In genomic region chr7:129501760-129502707, GRCh38 we compare ENCODE assay signal across 8 cellular contexts. TPM values are rescaled to one million over a fixed set of nuclear protein-coding genes. Genes with fewer than 3 reads are reported as not detected.
DNase-seq lines count a peak whose midpoint lies in the region; ATAC-seq and TF ChIP-seq lines count a peak whose summit lies in the region.

Gene SMKR1 (plus strand): TSS chr7:129502531. CDS start chr7:129502825, 294 bp downstream.

- ATAC-seq in GM21515 (IDR thresholded peaks at IDR 0.05; ENCODE audit: unreplicated experiment) (peak; percentile 91), gastroesophageal sphincter (peak; percentile 93), omental fat pad (ENCODE audit: low FRiP score) (peak; percentile 98), thoracic aorta (ENCODE audit: insufficient number of reproducible peaks, low FRiP score, low read depth) (no peak)

- peak; percentile 88 for DNase-seq in DMS53 treated with DMSO at 0.1 percent for 48 hours (lab: John Stamatoyannopoulos, UW; ENCODE audit: unreplicated experiment)
- peak; percentile 85 for DNase-seq in HuH-7.5 (ENCODE audit: low spot score)
- DNase-seq in Peyer's patch, result peak; percentile 83 to 96 (median 92)
- DNase-seq in activated T-helper 9 cell treated with anti-CD3 and anti-CD28 coated beads, Interleukin-2, amount 50 U/mL, for 16 hours (ENCODE audit: low read depth), result peak; percentile 86
- peak; percentile 53 for DNase-seq in omental fat pad (ENCODE audit: low spot score)
- DNase-seq in thoracic aorta (ENCODE audit: low spot score), result no peak

- H3K27ac ChIP-seq in Peyer's patch (peak within 1 kb of the TSS in 2 of 4 donors; percentile 30 to 63), gastroesophageal sphincter (peak within 1 kb of the TSS in 1 of 4 donors; percentile 12), thoracic aorta (no peak within 1 kb of the TSS)

- no peaks in the 10 kb centered on the region for H3K27me3 ChIP-seq in Peyer's patch
- H3K27me3 ChIP-seq in gastroesophageal sphincter, result no peaks in the 10 kb centered on the region
- no peaks in the 10 kb centered on the region for H3K27me3 ChIP-seq in thoracic aorta (replicated peaks; ENCODE audit: insufficient read depth)

- TF ChIP-seq CTCF in Peyer's patch (IDR thresholded peaks at IDR 0.05) (no peak), gastroesophageal sphincter (IDR thresholded peaks at IDR 0.05) (peak in 1 of 4 experiments; percentile 3), omental fat pad (IDR thresholded peaks at IDR 0.05) (no peak), thoracic aorta (IDR thresholded peaks at IDR 0.05) (no peak)

- H3K4me1 ChIP-seq in Peyer's patch (peaks cover 0 to 7% (median 3%) of the 10 kb centered on the region in 4 donors), gastroesophageal sphincter (peaks cover 0 to 19% (median 7%) of the 10 kb centered on the region in 3 donors), thoracic aorta (ENCODE audit: control insufficient read depth in 1 of 2, low read depth in 2 of 2) (peaks cover 3 to 8% of the 10 kb centered on the region in 2 donors)

- H3K4me3 ChIP-seq in Peyer's patch (peak within 1 kb of the TSS; percentile 38 to 77 (median 64)), gastroesophageal sphincter (peak within 1 kb of the TSS; percentile 26 to 68), thoracic aorta (peak within 1 kb of the TSS; percentile 77)

- TF ChIP-seq EP300 in gastroesophageal sphincter (IDR thresholded peaks at IDR 0.05), result no peak

- TF ChIP-seq POLR2A in Peyer's patch (IDR thresholded peaks at IDR 0.05), result no peak
- TF ChIP-seq POLR2A in gastroesophageal sphincter (IDR thresholded peaks at IDR 0.05), result no peak

- H3K9me3 ChIP-seq in Peyer's patch, result no peaks in the 10 kb centered on the region
- no peaks in the 10 kb centered on the region for H3K9me3 ChIP-seq in gastroesophageal sphincter
- no peaks in the 10 kb centered on the region for H3K9me3 ChIP-seq in thoracic aorta

- H3K36me3 ChIP-seq in Peyer's patch, result no peaks in the 10 kb centered on the region
- H3K36me3 ChIP-seq in gastroesophageal sphincter, result no peaks in the 10 kb centered on the region
- H3K36me3 ChIP-seq in thoracic aorta, result no peaks in the 10 kb centered on the region

- WGBS in gastroesophageal sphincter (ENCODE audit: low coverage in 1 of 2), 2 donors, result 20 to 42% methylated on average over 8 to 10 of the region's 89 CpGs

RNA-seq across cellular contexts. Expression of gene SMKR1, which starts in this region (rescaled TPM):
- total RNA-seq in Peyer's patch (1 to 10 TPM in 1 of 4 donors, not detected in 3; 1.3 TPM), gastroesophageal sphincter (not detected), omental fat pad (under 1 TPM in 1 of 4 donors, not detected in 3; 0.69 TPM), thoracic aorta (not detected)

Comparison
In these comparisons a context has a peak if more than half of its experiments do, and no peak if none do; other contexts are left out.
1. Peak in ATAC-seq and H3K4me3 ChIP-seq in gastroesophageal sphincter; RNA of the gene not detected or under 1 TPM.
2. Peak in DNase-seq and ATAC-seq in omental fat pad; RNA of the gene not detected or under 1 TPM.